17 cellular contexts compared by ENCODE assay signal in genomic region chr1:222975472-222976122, GRCh38.
A peak's percentile ranks its signal among the peaks of the same experiment; 100 is the strongest.
DNase-seq lines count a peak whose midpoint lies in the region; ATAC-seq and TF ChIP-seq lines count a peak whose summit lies in the region.
"Had no signal": no experiment of that assay in that cellular context is flagged by ENCODE, and none has a peak within 500 bp of the region (broad histone marks: within the 10 kb centered on the region; RNA-seq: fewer than 3 reads in every experiment).

No MANE protein-coding gene starts in this region.

- intact Hi-C loops in CD14-positive monocyte (cut with micrococcal nuclease), result no loop called here

- DNase-seq in AG08395 (ENCODE audit: low spot score), result peak; percentile 10
- peak; percentile 26 for DNase-seq in M059J (ENCODE audit: low read depth)
- peak; percentile 54 for DNase-seq in fibroblast of the aortic adventitia (ENCODE audit: low read depth)
- DNase-seq in nephron progenitor cell, result no peak
- no peak for DNase-seq in H4 (ENCODE audit: low spot score)
- DNase-seq in CD14-positive monocyte (ENCODE audit: low spot score), result no peak
- DNase-seq: activated CD4-positive, alpha-beta T cell treated with anti-CD3 and anti-CD28 coated beads for 48 hours; effector CD8-positive, alpha-beta T cell; foreskin melanocyte; immature natural killer cell; NCI-H2107; ovary had no signal

- peaks cover 7% of the 10 kb centered on the region for H3K9me3 Mint-ChIP-seq in nephron progenitor cell
- peaks cover 0 to 4% (median 0%) of the 10 kb centered on the region in 7 donors for H3K9me3 Mint-ChIP-seq in CD14-positive monocyte
- H3K9me3 Mint-ChIP-seq: activated naive CD4-positive, alpha-beta T cell treated with anti-CD3 and anti-CD28 coated beads, Interleukin-2, amount 50 U/mL, for 24 hours; immature natural killer cell; T-helper 2 cell treated with Interferon-gamma antibody and Interleukin-4, amounts not matched to agents 5 μg/mL and 100 μg/mL, for 36 hours had no signal

- H3K36me3 Mint-ChIP-seq in nephron progenitor cell (ENCODE audit: low read depth) (peaks cover 20% of the 10 kb centered on the region), CD14-positive monocyte (no peaks in the 10 kb centered on the region)

- no peak overlapping the region for H3K4me3 ChIP-seq in fibroblast of the aortic adventitia (ENCODE audit: low read depth, low read length)
- H3K4me3 ChIP-seq: ovary, thoracic aorta had no signal

- H3K27me3 Mint-ChIP-seq in nephron progenitor cell (ENCODE audit: low read depth, poor library complexity), result peaks cover 4% of the 10 kb centered on the region
- H3K27me3 Mint-ChIP-seq in CD14-positive monocyte (ENCODE audit: low read depth in 3 of 3), result no peaks in the 10 kb centered on the region
- H3K27me3 Mint-ChIP-seq: activated naive CD4-positive, alpha-beta T cell treated with anti-CD3 and anti-CD28 coated beads, Interleukin-2, amount 50 U/mL, for 24 hours had no signal

- ATAC-seq in GM21367 (IDR thresholded peaks at IDR 0.05; ENCODE audit: unreplicated experiment), result no peak
- ATAC-seq in GM19455 (IDR thresholded peaks at IDR 0.05; ENCODE audit: unreplicated experiment), result no peak

- H3K4me1 Mint-ChIP-seq in nephron progenitor cell (peaks cover 52% of the 10 kb centered on the region), CD14-positive monocyte (no peaks in the 10 kb centered on the region)
- H3K4me1 Mint-ChIP-seq: activated naive CD4-positive, alpha-beta T cell treated with anti-CD3 and anti-CD28 coated beads, Interleukin-2, amount 50 U/mL, for 24 hours had no signal

- H3K27ac Mint-ChIP-seq in nephron progenitor cell (peak overlapping the region; percentile 89), CD14-positive monocyte (peak overlapping the region in 1 of 7 donors; percentile 19)
- H3K27ac Mint-ChIP-seq: activated naive CD4-positive, alpha-beta T cell treated with anti-CD3 and anti-CD28 coated beads, Interleukin-2, amount 50 U/mL, for 24 hours; T-helper 2 cell treated with Interferon-gamma antibody and Interleukin-4, amounts not matched to agents 5 μg/mL and 100 μg/mL, for 36 hours had no signal

- H3K4me3 Mint-ChIP-seq in nephron progenitor cell (no peak overlapping the region), CD14-positive monocyte (no peak overlapping the region)
- H3K4me3 Mint-ChIP-seq: activated naive CD4-positive, alpha-beta T cell treated with anti-CD3 and anti-CD28 coated beads, Interleukin-2, amount 50 U/mL, for 24 hours; immature natural killer cell; T-helper 2 cell treated with Interferon-gamma antibody and Interleukin-4, amounts not matched to agents 5 μg/mL and 100 μg/mL, for 36 hours had no signal

- no peak for TF ChIP-seq CTCF in fibroblast of the aortic adventitia (IDR thresholded peaks at IDR 0.05; ENCODE audit: insufficient read depth, low read length)
- TF ChIP-seq CTCF in nephron progenitor cell (IDR thresholded peaks at IDR 0.05), result no peak
- no peak for TF ChIP-seq CTCF in CD14-positive monocyte (IDR thresholded peaks at IDR 0.05)

Comparison
In these comparisons a context has a peak if more than half of its experiments do, and no peak if none do; other contexts are left out.
1. DNase-seq: peak in AG08395 (single experiment), M059J (single experiment) and fibroblast of the aortic adventitia (single experiment); none in nephron progenitor cell (single experiment), H4 (single experiment) and CD14-positive monocyte (single experiment).